11 cellular contexts compared by ENCODE assay signal in genomic region chr7:137287651-137288258, GRCh38. TPM values are rescaled to one million over a fixed set of nuclear protein-coding genes. Genes with fewer than 3 reads are reported as not detected.
DNase-seq lines count a peak whose midpoint lies in the region; ATAC-seq and TF ChIP-seq lines count a peak whose summit lies in the region.
"Had no signal": no experiment of that assay in that cellular context is flagged by ENCODE, and none has a peak within 500 bp of the region (broad histone marks: within the 10 kb centered on the region; RNA-seq: fewer than 3 reads in every experiment).

No MANE protein-coding gene starts in this region.

- CTCF ChIA-PET in WTC11 (lab: Charles Lee) = no interaction called here

- H3K27me3 ChIP-seq in kidney epithelial cell (ENCODE audit: control insufficient read depth, insufficient read depth, low read length) = no peaks in the 10 kb centered on the region

- peaks cover 14% of the 10 kb centered on the region for H3K9me3 Mint-ChIP-seq in WTC11

- TF ChIP-seq CTCF in WTC11 (IDR thresholded peaks at IDR 0.05) (peak; percentile 58), kidney epithelial cell (IDR thresholded peaks at IDR 0.05; ENCODE audit: insufficient read depth, low read length, poor library complexity, severe bottlenecking) (peak; percentile 35)

- no peak overlapping the region for H3K4me3 ChIP-seq in kidney epithelial cell (ENCODE audit: low read depth, low read length)

- H3K27ac Mint-ChIP-seq in WTC11 = no peak overlapping the region
- H3K27ac Mint-ChIP-seq: activated naive CD8-positive, alpha-beta T cell treated with anti-CD3 and anti-CD28 coated beads, Interleukin-2, amount 50 U/mL, for 24 hours had no signal

- peaks cover 23% of the 10 kb centered on the region for H3K4me1 Mint-ChIP-seq in WTC11
- H3K4me1 Mint-ChIP-seq: activated naive CD8-positive, alpha-beta T cell treated with anti-CD3 and anti-CD28 coated beads, Interleukin-2, amount 50 U/mL, for 24 hours had no signal

- POLR2A ChIA-PET in WTC11 (lab: Charles Lee) = no interaction called here

- no peaks in the 10 kb centered on the region for H3K36me3 ChIP-seq in kidney epithelial cell (ENCODE audit: control insufficient read depth, insufficient read depth, low read length)

- DNase-seq in AML-193 (lab: John Stamatoyannopoulos, UW) (peak; percentile 5 to 14), HT-29 (ENCODE audit: low spot score) (peak; percentile 20), WTC11 (ENCODE audit: low spot score) (peak; percentile 14), kidney epithelial cell (ENCODE audit: low read depth) (no peak), NOMO-1 treated with dmso at 0.1 percent for 144 hours (lab: John Stamatoyannopoulos, UW; ENCODE audit: unreplicated experiment) (no peak), COLO668 (lab: John Stamatoyannopoulos, UW; ENCODE audit: unreplicated experiment) (no peak), NCI-H82 treated with DMSO at 0.1 percent for 48 hours (lab: John Stamatoyannopoulos, UW; ENCODE audit: unreplicated experiment) (no peak)
- DNase-seq: activated naive CD8-positive, alpha-beta T cell treated with anti-CD3 and anti-CD28 coated beads, Interleukin-2, amount 50 U/mL, for 24 hours; NCI-H2227 treated with DMSO at 0.1 percent for 48 hours; stimulated activated CD4-positive, alpha-beta T cell treated with anti-CD3 and anti-CD28 coated beads, Interleukin-4, amount 100 ng/mL, for 24 hours had no signal

- H3K4me3 Mint-ChIP-seq in WTC11 = no peak overlapping the region
- H3K4me3 Mint-ChIP-seq: activated naive CD8-positive, alpha-beta T cell treated with anti-CD3 and anti-CD28 coated beads, Interleukin-2, amount 50 U/mL, for 24 hours had no signal

- H3K27me3 Mint-ChIP-seq in WTC11 (ENCODE audit: low read depth) = no peaks in the 10 kb centered on the region
- H3K27me3 Mint-ChIP-seq: activated naive CD8-positive, alpha-beta T cell treated with anti-CD3 and anti-CD28 coated beads, Interleukin-2, amount 50 U/mL, for 24 hours had no signal

- H3K36me3 Mint-ChIP-seq in WTC11 = peaks cover 17% of the 10 kb centered on the region

- ATAC-seq in WTC11 (peak; percentile 32; the same call in 1 of the 2 replicates), GM21528 (IDR thresholded peaks at IDR 0.05; ENCODE audit: low FRiP score, unreplicated experiment) (no peak)
- ATAC-seq: activated naive CD8-positive, alpha-beta T cell treated with anti-CD3 and anti-CD28 coated beads, Interleukin-2, amount 50 U/mL, for 24 hours had no signal

TF ChIP-seq in WTC11, 78 proteins besides CTCF, POLR2A, EP300 and RAD21:
- TF ChIP-seq SMAD3 (CRISPR knock-in tag; IDR thresholded peaks at IDR 0.05; ENCODE audit: borderline replicate concordance) (no peak), ZNF219 (CRISPR knock-in tag; IDR thresholded peaks at IDR 0.05; ENCODE audit: borderline replicate concordance) (no peak), RELA (CRISPR knock-in tag; IDR thresholded peaks at IDR 0.05; ENCODE audit: borderline replicate concordance) (no peak), HMGA2 (CRISPR knock-in tag; IDR thresholded peaks at IDR 0.05) (no peak), PRDM15 (CRISPR knock-in tag; IDR thresholded peaks at IDR 0.05) (no peak), GABPB1 (CRISPR knock-in tag; IDR thresholded peaks at IDR 0.05) (no peak), KAT7 (CRISPR knock-in tag; IDR thresholded peaks at IDR 0.05; ENCODE audit: borderline replicate concordance) (no peak), RORB (CRISPR knock-in tag; IDR thresholded peaks at IDR 0.05) (no peak), JUN (CRISPR knock-in tag; IDR thresholded peaks at IDR 0.05) (no peak), ZNF416 (CRISPR knock-in tag; IDR thresholded peaks at IDR 0.05) (no peak), FOXP1 (CRISPR knock-in tag; IDR thresholded peaks at IDR 0.05; ENCODE audit: borderline replicate concordance) (no peak), EMX1 (CRISPR knock-in tag; IDR thresholded peaks at IDR 0.05) (no peak), ZNF425 (CRISPR knock-in tag; conservative IDR thresholded peaks at IDR 0.05) (no peak), JAZF1 (CRISPR knock-in tag; IDR thresholded peaks at IDR 0.05) (no peak)

RNA-seq across cellular contexts. Expression of gene PTN, which starts 55.8 kb away (rescaled TPM):
- not detected in 2 replicates for total RNA-seq in HT-29 (2014; rRNA removed; shearing (Covaris generic))
- total RNA-seq in WTC11 (2021) (13.7 to 18.9 TPM (median 14.4 TPM) in 3 replicates), kidney epithelial cell (4.7 and 10.4 TPM in 2 replicates)

Comparison
In these comparisons a context has a peak if more than half of its experiments do, and no peak if none do; other contexts are left out.
1. DNase-seq: peak in AML-193 (2 of 2), HT-29 (single experiment) and WTC11 (single experiment); none in kidney epithelial cell (single experiment), NOMO-1 treated with dmso at 0.1 percent for 144 hours (single experiment), COLO668 (single experiment) and NCI-H82 treated with DMSO at 0.1 percent for 48 hours (single experiment).